Comparison of ENCODE assay signal across 14 cellular contexts in the genomic region with DNA sequence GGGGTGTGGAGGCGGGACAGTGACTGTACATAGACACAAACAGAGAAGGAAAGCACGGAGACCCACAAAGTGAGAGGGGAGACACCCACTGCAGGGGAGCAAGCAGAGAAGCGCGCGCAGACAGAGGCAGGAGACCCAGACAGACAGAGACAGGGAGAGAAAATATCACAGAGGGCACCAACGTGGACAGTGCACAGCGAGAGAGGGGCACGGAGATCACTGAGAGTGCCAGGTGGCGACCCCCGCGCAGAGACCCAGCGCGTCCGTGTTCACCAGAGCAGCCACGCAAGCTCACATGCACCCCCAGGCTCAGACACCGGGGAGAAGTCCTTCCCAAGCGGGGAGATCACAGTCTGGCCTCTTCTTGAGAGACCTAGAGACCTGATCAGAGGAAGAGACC. TPM values are rescaled to one million over a fixed set of nuclear protein-coding genes. Genes with fewer than 3 reads are reported as not detected.
DNase-seq lines count a peak whose midpoint lies in the region; ATAC-seq and TF ChIP-seq lines count a peak whose summit lies in the region.
"Had no signal": no experiment of that assay in that cellular context is flagged by ENCODE, and none has a peak within 500 bp of the region (broad histone marks: within the 10 kb centered on the region; RNA-seq: fewer than 3 reads in every experiment).

No MANE protein-coding gene starts in this region.

- DNase-seq in SK-N-MC (ENCODE audit: low read depth, low spot score) (no peak), fibroblast of villous mesenchyme (ENCODE audit: low read depth) (no peak), osteoblast (ENCODE audit: insufficient read length, low spot score, missing footprints) (peak; percentile 75), gastrocnemius medialis (no peak), occipital lobe (lab: John Stamatoyannopoulos, UW) (no peak), DMS114 treated with DMSO at 0.1 percent for 48 hours (lab: John Stamatoyannopoulos, UW; ENCODE audit: unreplicated experiment) (no peak)
- DNase-seq: effector CD4-positive, alpha-beta T cell had no signal

- peak overlapping the region; percentile 68 for H3K4me3 ChIP-seq in SK-N-MC
- H3K4me3 ChIP-seq in fibroblast of villous mesenchyme (ENCODE audit: low read depth, low read length): peak overlapping the region; percentile 58
- no peak overlapping the region for H3K4me3 ChIP-seq in osteoblast (ENCODE audit: insufficient read depth, low read length)
- H3K4me3 ChIP-seq in gastrocnemius medialis: peak overlapping the region in 2 of 4 donors; percentile 22 to 25

- in situ Hi-C loops in gastrocnemius medialis (cut with MboI; ENCODE audit: low sequenced_read_pairs in 4 of 4): loop anchor here in 1 of 4 donors (10.0 kb wide), 1 partner anchor 117 kb away; no protein-coding TSS in a partner anchor

- no peak for ATAC-seq in gastrocnemius medialis
- ATAC-seq in GM18858 (IDR thresholded peaks at IDR 0.05; ENCODE audit: unreplicated experiment): no peak

- TF ChIP-seq CTCF in fibroblast of villous mesenchyme (IDR thresholded peaks at IDR 0.05; ENCODE audit: insufficient read depth, low read depth, low read length): no peak
- no peak for TF ChIP-seq CTCF in osteoblast (IDR thresholded peaks at IDR 0.05; ENCODE audit: extremely low read depth, low read depth, low read length)
- no peak for TF ChIP-seq CTCF in gastrocnemius medialis (IDR thresholded peaks at IDR 0.05 in 4 of 5, conservative IDR thresholded peaks at IDR 0.05 in 1 of 5)

- H3K36me3 ChIP-seq in ES-I3 (ENCODE audit: insufficient read depth, low read length) (no peaks in the 10 kb centered on the region), SK-N-MC (ENCODE audit: insufficient read depth, low read length) (no peaks in the 10 kb centered on the region), osteoblast (ENCODE audit: insufficient read depth, low read length) (no peaks in the 10 kb centered on the region), gastrocnemius medialis (no peaks in the 10 kb centered on the region)
- H3K36me3 ChIP-seq: heart right ventricle, thoracic aorta had no signal

- H3K9me3 ChIP-seq in ES-I3 (ENCODE audit: control insufficient read depth, insufficient read depth, low read length): no peaks in the 10 kb centered on the region
- no peaks in the 10 kb centered on the region for H3K9me3 ChIP-seq in SK-N-MC (ENCODE audit: low read depth, low read length)
- H3K9me3 ChIP-seq in osteoblast (ENCODE audit: low read depth, low read length): no peaks in the 10 kb centered on the region
- H3K9me3 ChIP-seq in gastrocnemius medialis: no peaks in the 10 kb centered on the region
- H3K9me3 ChIP-seq: heart right ventricle, thoracic aorta had no signal

- peak overlapping the region; percentile 28 for H3K4me2 ChIP-seq in osteoblast (ENCODE audit: insufficient read depth, low read length)

- H3K4me1 ChIP-seq in ES-I3 (ENCODE audit: insufficient read depth, low read length) (no peaks in the 10 kb centered on the region; the same call in none of the 2 replicates), osteoblast (ENCODE audit: insufficient read depth, low read length) (no peaks in the 10 kb centered on the region), gastrocnemius medialis (peaks cover 0 to 3% of the 10 kb centered on the region in 2 donors)

- no peaks in the 10 kb centered on the region for H4K20me1 ChIP-seq in osteoblast (ENCODE audit: insufficient read depth, low read length)

- H3K9ac ChIP-seq in ES-I3 (ENCODE audit: low read depth, low read length) (peak overlapping the region; percentile 79), SK-N-MC (ENCODE audit: insufficient read length) (no peak overlapping the region)

- H3K27ac ChIP-seq in SK-N-MC (no peak overlapping the region), osteoblast (ENCODE audit: low read depth, low read length) (no peak overlapping the region), gastrocnemius medialis (no peak overlapping the region)
- H3K27ac ChIP-seq: heart right ventricle, thoracic aorta had no signal

- H3K27me3 ChIP-seq in osteoblast (ENCODE audit: insufficient read depth, low read length): peaks cover 55% of the 10 kb centered on the region
- peaks cover 60 to 62% (median 62%) of the 10 kb centered on the region in 3 donors for H3K27me3 ChIP-seq in gastrocnemius medialis

- intact Hi-C loops in gastrocnemius medialis (cut with DNase I; ENCODE audit: low total_unique reads): no loop called here

- H2AFZ ChIP-seq in osteoblast (ENCODE audit: low read length): no peak overlapping the region

- H3K79me2 ChIP-seq in osteoblast (ENCODE audit: insufficient read depth, low read length): no peaks in the 10 kb centered on the region

- no peak for TF ChIP-seq POLR2A in gastrocnemius medialis (IDR thresholded peaks at IDR 0.05)

RNA-seq across cellular contexts. Expression of gene CACNG7, which starts 1.4 kb away (rescaled TPM):
- total RNA-seq in fibroblast of villous mesenchyme (0.32 and 0.43 TPM in 2 replicates), osteoblast (not detected in 2 replicates), gastrocnemius medialis (not detected), occipital lobe (10.9 TPM)
- total RNA-seq: activated CD8-positive, alpha-beta memory T cell treated with anti-CD3 and anti-CD28 coated beads, Interleukin-2, amount 10 ng/mL, durations not matched to agents 7 days and 5 days; heart right ventricle; mononuclear cell; sciatic nerve; thoracic aorta had no signal

RNA-seq across cellular contexts. Expression of gene PRKCG, which starts 25.7 kb away (rescaled TPM):
- total RNA-seq in fibroblast of villous mesenchyme (under 0.01 and 0.43 TPM in 2 replicates), osteoblast (under 0.01 TPM in 1 of 2 replicates, not detected in the other), gastrocnemius medialis (not detected), occipital lobe (1.7 TPM)
- total RNA-seq: activated CD8-positive, alpha-beta memory T cell treated with anti-CD3 and anti-CD28 coated beads, Interleukin-2, amount 10 ng/mL, durations not matched to agents 7 days and 5 days; heart right ventricle; sciatic nerve; thoracic aorta had no signal

RNA-seq across cellular contexts. Expression of gene MYADM, which starts 40.0 kb away (rescaled TPM):
- total RNA-seq in fibroblast of villous mesenchyme (31.1 and 34.8 TPM in 2 replicates), osteoblast (16.2 and 17.4 TPM in 2 replicates), gastrocnemius medialis (10 to 100 TPM in 2 of 4 donors, 1 to 10 TPM in 2; 4.5 to 12.6 (median 8.8) TPM), occipital lobe (3.3 TPM)

RNA-seq across cellular contexts. Expression of gene CACNG8, which starts 55.0 kb away (rescaled TPM):
- total RNA-seq in fibroblast of villous mesenchyme: under 0.01 TPM in 1 of 2 replicates, not detected in the other
- not detected in 2 replicates for total RNA-seq in osteoblast
- under 1 TPM; 0.02 to 0.10 (median 0.05) TPM for total RNA-seq in gastrocnemius medialis
- 4.7 TPM for total RNA-seq in occipital lobe
- total RNA-seq: activated CD8-positive, alpha-beta memory T cell treated with anti-CD3 and anti-CD28 coated beads, Interleukin-2, amount 10 ng/mL, durations not matched to agents 7 days and 5 days; mononuclear cell; thoracic aorta had no signal
